28 cellular contexts compared by ENCODE assay signal in genomic region chr5:66410056-66410455, GRCh38.
DNase-seq lines count a peak whose midpoint lies in the region; ATAC-seq and TF ChIP-seq lines count a peak whose summit lies in the region.
"Had no signal": no experiment of that assay in that cellular context is flagged by ENCODE, and none has a peak within 500 bp of the region (broad histone marks: within the 10 kb centered on the region; RNA-seq: fewer than 3 reads in every experiment).

No MANE protein-coding gene starts in this region.

- intact Hi-C loops in dorsolateral prefrontal cortex (cut with DNase I), result no loop called here
- intact Hi-C loops in left lung (cut with DNase I), result no loop called here

- no peak for ATAC-seq in left lung
- ATAC-seq: activated naive CD4-positive, alpha-beta T cell treated with anti-CD3 and anti-CD28 coated beads, Interleukin-2, amount 50 U/mL, for 72 hours; lower lobe of right lung; naive thymus-derived CD4-positive, alpha-beta T cell; sciatic nerve; stimulated activated naive CD8-positive, alpha-beta T cell treated with anti-CD3 and anti-CD28 coated beads, Interleukin-15, amount 100 ng/mL, for 72 hours had no signal

- DNase-seq in NCI-H82 (lab: John Stamatoyannopoulos, UW) (peak; percentile 3), NCI-H82 treated with DMSO at 0.1 percent for 48 hours (lab: John Stamatoyannopoulos, UW; ENCODE audit: unreplicated experiment) (no peak), NCI-H128 (lab: John Stamatoyannopoulos, UW; ENCODE audit: unreplicated experiment) (peak; percentile 2), NCI-H345 treated with DMSO at 0.1 percent for 48 hours (lab: John Stamatoyannopoulos, UW; ENCODE audit: unreplicated experiment) (peak; percentile 14), neural progenitor cell (ENCODE audit: low spot score) (no peak), dorsolateral prefrontal cortex (no peak), left lung (no peak)
- DNase-seq: ACHN; activated CD4-positive, alpha-beta T cell treated with anti-CD3 and anti-CD28 coated beads for 48 hours; activated T-cell treated with anti-CD3 and anti-CD28 coated beads for 4 hours; amygdala; brain microvascular endothelial cell; DND-41; GM23248; kidney; lower lobe of right lung; naive thymus-derived CD4-positive, alpha-beta T cell; NCI-H1694; NCI-H226; PC-9; stimulated activated CD4-positive, alpha-beta T cell treated with anti-CD3 and anti-CD28 coated beads, Interleukin-12 subunit alpha, Interleukin-12 subunit beta, amount 100 ng/mL, for 4 hours; stimulated activated CD4-positive, alpha-beta T cell treated with anti-CD3 and anti-CD28 coated beads, Interleukin-2, amount 100 ng/mL, for 48 hours; stimulated activated naive CD8-positive, alpha-beta T cell treated with anti-CD3 and anti-CD28 coated beads, Interleukin-15, amount 100 ng/mL, for 72 hours; WERI-Rb-1 had no signal

- H3K9me3 ChIP-seq in neural progenitor cell (ENCODE audit: low read depth) (no peaks in the 10 kb centered on the region), left lung (no peaks in the 10 kb centered on the region)
- H3K9me3 ChIP-seq: lower lobe of right lung had no signal

- H4K20me1 ChIP-seq in neural progenitor cell (ENCODE audit: low read depth), result no peaks in the 10 kb centered on the region

- no peaks in the 10 kb centered on the region for H3K79me2 ChIP-seq in neural progenitor cell (ENCODE audit: low read depth)

- H3K36me3 Mint-ChIP-seq in neural progenitor cell, result no peaks in the 10 kb centered on the region
- H3K36me3 Mint-ChIP-seq: activated naive CD4-positive, alpha-beta T cell treated with anti-CD3 and anti-CD28 coated beads, Interleukin-2, amount 50 U/mL, for 72 hours; naive thymus-derived CD4-positive, alpha-beta T cell had no signal

- H3K27me3 ChIP-seq in neural progenitor cell (no peaks in the 10 kb centered on the region), dorsolateral prefrontal cortex (peaks cover 0 to 6% (median 0%) of the 10 kb centered on the region in 45 donors), left lung (no peaks in the 10 kb centered on the region)
- H3K27me3 ChIP-seq: brain microvascular endothelial cell, heart right ventricle had no signal

- H3K4me3 ChIP-seq in neural progenitor cell (no peak overlapping the region), dorsolateral prefrontal cortex (no peak overlapping the region), left lung (no peak overlapping the region)
- H3K4me3 ChIP-seq: GM23248, heart right ventricle, lower lobe of right lung, PC-9 had no signal

- H3K4me1 ChIP-seq in neural progenitor cell, result no peaks in the 10 kb centered on the region
- no peaks in the 10 kb centered on the region for H3K4me1 ChIP-seq in left lung
- H3K4me1 ChIP-seq: lower lobe of right lung had no signal

- TF ChIP-seq CTCF in neural progenitor cell (IDR thresholded peaks at IDR 0.05) (no peak), dorsolateral prefrontal cortex (IDR thresholded peaks at IDR 0.05 in 54 of 56, conservative IDR thresholded peaks at IDR 0.05 in 2 of 56; ENCODE audit: low read depth in 1 of 56, partially characterized antibody in 56 of 56) (no peak), left lung (IDR thresholded peaks at IDR 0.05) (no peak)

- H3F3A ChIP-seq in neural progenitor cell (ENCODE audit: low read depth), result no peaks in the 10 kb centered on the region

- no peak overlapping the region for H3K27ac ChIP-seq in neural progenitor cell
- no peak overlapping the region for H3K27ac ChIP-seq in dorsolateral prefrontal cortex
- H3K27ac ChIP-seq in left lung, result no peak overlapping the region
- H3K27ac ChIP-seq: brain microvascular endothelial cell, GM23248, lower lobe of right lung, PC-9, WERI-Rb-1 had no signal

- H3K4me1 Mint-ChIP-seq in neural progenitor cell, result peaks cover 2% of the 10 kb centered on the region
- H3K4me1 Mint-ChIP-seq: stimulated activated naive CD8-positive, alpha-beta T cell treated with anti-CD3 and anti-CD28 coated beads, Interleukin-15, amount 100 ng/mL, for 72 hours had no signal

- H3K9ac ChIP-seq in neural progenitor cell, result no peak overlapping the region
- H3K9ac ChIP-seq: GM23248 had no signal

- no peak overlapping the region for H2AFZ ChIP-seq in neural progenitor cell (replicated peaks)
- H2AFZ ChIP-seq: GM23248, PC-9 had no signal

- H3K4me3 Mint-ChIP-seq in neural progenitor cell, result no peak overlapping the region
- H3K4me3 Mint-ChIP-seq: naive thymus-derived CD4-positive, alpha-beta T cell; stimulated activated naive CD8-positive, alpha-beta T cell treated with anti-CD3 and anti-CD28 coated beads, Interleukin-15, amount 100 ng/mL, for 72 hours had no signal

- peaks cover 3% of the 10 kb centered on the region for H3K27me3 Mint-ChIP-seq in neural progenitor cell (ENCODE audit: insufficient read depth, low read depth)

- H3K9me3 Mint-ChIP-seq in neural progenitor cell, result no peaks in the 10 kb centered on the region
- H3K9me3 Mint-ChIP-seq: activated T-helper 2 cell treated with anti-CD3 and anti-CD28 coated beads, Interferon-gamma antibody, Interleukin-2, Interleukin-4, amounts not matched to agents 10 μg/mL and 5 μg/mL and 100 μg/mL, durations not matched to agents 14 hours and 24 hours and 36 hours had no signal

- H3K4me2 ChIP-seq in neural progenitor cell, result no peak overlapping the region
- H3K4me2 ChIP-seq: PC-9 had no signal

- H3K36me3 ChIP-seq in neural progenitor cell, result no peaks in the 10 kb centered on the region
- no peaks in the 10 kb centered on the region for H3K36me3 ChIP-seq in left lung
- H3K36me3 ChIP-seq: brain microvascular endothelial cell, lower lobe of right lung, WERI-Rb-1 had no signal

- peak overlapping the region; percentile 57 for H3K27ac Mint-ChIP-seq in neural progenitor cell
- H3K27ac Mint-ChIP-seq: activated naive CD4-positive, alpha-beta T cell treated with anti-CD3 and anti-CD28 coated beads, Interleukin-2, amount 50 U/mL, for 72 hours; activated T-helper 2 cell treated with anti-CD3 and anti-CD28 coated beads, Interferon-gamma antibody, Interleukin-2, Interleukin-4, amounts not matched to agents 10 μg/mL and 5 μg/mL and 100 μg/mL, durations not matched to agents 14 hours and 24 hours and 36 hours; naive thymus-derived CD4-positive, alpha-beta T cell had no signal

Comparison
In these comparisons a context has a peak if more than half of its experiments do, and no peak if none do; other contexts are left out.
1. DNase-seq: peak in NCI-H82 (single experiment), NCI-H128 (single experiment) and NCI-H345 treated with DMSO at 0.1 percent for 48 hours (single experiment); none in NCI-H82 treated with DMSO at 0.1 percent for 48 hours (single experiment), neural progenitor cell (single experiment), dorsolateral prefrontal cortex (0 of 10) and left lung (0 of 2).